ENCODE assay signal across 27 cellular contexts in genomic region chr2:28780496-28780895, GRCh38. TPM values are rescaled to one million over a fixed set of nuclear protein-coding genes. Genes with fewer than 3 reads are reported as not detected.
DNase-seq lines count a peak whose midpoint lies in the region; TF ChIP-seq lines count a peak whose summit lies in the region.
"Had no signal": no experiment of that assay in that cellular context is flagged by ENCODE, and none has a peak within 500 bp of the region (broad histone marks: within the 10 kb centered on the region; RNA-seq: fewer than 3 reads in every experiment).

No MANE protein-coding gene starts in this region.

- H3K9me3 ChIP-seq in esophagus squamous epithelium (no peaks in the 10 kb centered on the region), trophoblast cell (ENCODE audit: insufficient read depth, low read depth, low read length) (no peaks in the 10 kb centered on the region), tibial artery (no peaks in the 10 kb centered on the region)
- H3K9me3 ChIP-seq: left ventricle myocardium inferior, uterus had no signal

- 41 to 49% methylated on average over 2 of the region's 2 CpGs for WGBS in esophagus squamous epithelium, 2 donors
- no CpG with 5 or more reads among the region's 2 CpGs for WGBS in trophoblast cell (ENCODE audit: extremely low coverage, insufficient coverage, insufficient read length)

- H3K9ac ChIP-seq in trophoblast cell (ENCODE audit: low read length) = no peak overlapping the region

- H3K4me2 ChIP-seq in trophoblast cell (ENCODE audit: low read length) = no peak overlapping the region

- no peak overlapping the region for H3K23ac ChIP-seq in trophoblast cell (ENCODE audit: low read length)

- H4K91ac ChIP-seq in trophoblast cell (ENCODE audit: low read depth, low read length) = no peak overlapping the region

- H3K79me2 ChIP-seq in trophoblast cell (ENCODE audit: control insufficient read depth, insufficient read depth, low read length, poor library complexity) = peaks cover 2% of the 10 kb centered on the region

- H3K4me3 ChIP-seq in esophagus squamous epithelium (no peak overlapping the region), trophoblast cell (ENCODE audit: low read depth, low read length) (no peak overlapping the region), tibial artery (no peak overlapping the region)
- H3K4me3 ChIP-seq: dorsolateral prefrontal cortex, K562, left ventricle myocardium inferior, uterus had no signal

- H3K36me3 Mint-ChIP-seq in activated CD4-positive, alpha-beta memory T cell treated with anti-CD3 and anti-CD28 coated beads for 36 hours = peaks cover 28% of the 10 kb centered on the region
- peaks cover 53% of the 10 kb centered on the region for H3K36me3 Mint-ChIP-seq in activated CD4-positive, alpha-beta memory T cell treated with anti-CD3 and anti-CD28 coated beads, Interleukin-2, amount 10 ng/mL, durations not matched to agents 7 days and 5 days (ENCODE audit: low read depth)

- CTCF ChIA-PET in activated CD4-positive, alpha-beta memory T cell treated with anti-CD3 and anti-CD28 coated beads for 36 hours (lab: Charles Lee) = interaction anchor here (0.6 to 1.2 kb wide), 2 partner anchors 17 to 186 kb away, joined by 3 to 5 read pairs; no protein-coding TSS in a partner anchor
- CTCF ChIA-PET in activated CD4-positive, alpha-beta memory T cell treated with anti-CD3 and anti-CD28 coated beads, Interleukin-2, amount 10 ng/mL, durations not matched to agents 7 days and 5 days (lab: Charles Lee) = interaction anchor here (1.0 to 2.7 kb wide), 3 partner anchors 42 to 214 kb away, joined by 3 to 14 read pairs (median 3); no protein-coding TSS in a partner anchor

- H3K27ac Mint-ChIP-seq in activated CD4-positive, alpha-beta memory T cell treated with anti-CD3 and anti-CD28 coated beads for 36 hours = peak overlapping the region; percentile 2
- H3K27ac Mint-ChIP-seq in activated CD4-positive, alpha-beta memory T cell treated with anti-CD3 and anti-CD28 coated beads, Interleukin-2, amount 10 ng/mL, durations not matched to agents 7 days and 5 days = no peak overlapping the region
- H3K27ac Mint-ChIP-seq: activated naive CD8-positive, alpha-beta T cell treated with anti-CD3 and anti-CD28 coated beads, Interleukin-2, amount 10 ng/mL, durations not matched to agents 7 days and 5 days had no signal

- no peak overlapping the region for H2BK120ac ChIP-seq in trophoblast cell (ENCODE audit: insufficient read depth, low read length, poor library complexity)

- no peak for DNase-seq in activated CD4-positive, alpha-beta memory T cell treated with anti-CD3 and anti-CD28 coated beads for 36 hours
- no peak for DNase-seq in activated CD4-positive, alpha-beta memory T cell treated with anti-CD3 and anti-CD28 coated beads, Interleukin-2, amount 10 ng/mL, durations not matched to agents 7 days and 5 days
- peak; percentile 51 for DNase-seq in DMS153 treated with DMSO at 0.1 percent for 48 hours (lab: John Stamatoyannopoulos, UW; ENCODE audit: unreplicated experiment)
- DNase-seq in NCI-H69 (lab: John Stamatoyannopoulos, UW) = peak; percentile 4
- no peak for DNase-seq in esophagus squamous epithelium (lab: John Stamatoyannopoulos, UW)
- DNase-seq in OCI-M1 (lab: John Stamatoyannopoulos, UW) = no peak
- DNase-seq in trophoblast cell = no peak
- DNase-seq in tibial artery = no peak
- DNase-seq: activated CD4-positive, CD25-positive, alpha-beta regulatory T cell; activated CD8-positive, alpha-beta memory T cell treated with anti-CD3 and anti-CD28 coated beads for 24 hours; activated naive CD8-positive, alpha-beta T cell treated with anti-CD3 and anti-CD28 coated beads, Interleukin-2, amount 10 ng/mL, durations not matched to agents 7 days and 5 days; activated T-cell treated with anti-CD3 and anti-CD28 coated beads, Interleukin-2, amount 50 U/mL, for 4 hours; C1 segment of cervical spinal cord; cerebellar nuclear complex; dorsolateral prefrontal cortex; glutamatergic neuron; islet precursor cell; left ventricle myocardium inferior; MM.1S; NCI-H1694 treated with DMSO at 0.1 percent for 48 hours; NCI-H345; NCI-H82; stimulated activated naive CD4-positive, alpha-beta T cell treated with Interleukin-2 at 50 U/mL for 16 hours; T-cell; uterus had no signal

- no peak for TF ChIP-seq POLR2A in esophagus squamous epithelium (IDR thresholded peaks at IDR 0.05)

- no peak overlapping the region for H3K4ac ChIP-seq in trophoblast cell (ENCODE audit: low read depth, low read length)

- H3K27ac ChIP-seq in esophagus squamous epithelium (peak overlapping the region in 3 of 4 donors; percentile 18 to 42 (median 35)), trophoblast cell (ENCODE audit: low read depth, low read length) (no peak overlapping the region), tibial artery (no peak overlapping the region)
- H3K27ac ChIP-seq: left ventricle myocardium inferior, RWPE1, uterus had no signal

- no peaks in the 10 kb centered on the region for H3K27me3 ChIP-seq in esophagus squamous epithelium
- no peaks in the 10 kb centered on the region for H3K27me3 ChIP-seq in trophoblast cell (ENCODE audit: insufficient read depth, low read length)
- no peaks in the 10 kb centered on the region for H3K27me3 ChIP-seq in tibial artery
- H3K27me3 ChIP-seq: dorsolateral prefrontal cortex, uterus had no signal

- POLR2A ChIA-PET in activated CD4-positive, alpha-beta memory T cell treated with anti-CD3 and anti-CD28 coated beads for 36 hours (lab: Charles Lee) = no interaction called here
- POLR2A ChIA-PET in activated CD4-positive, alpha-beta memory T cell treated with anti-CD3 and anti-CD28 coated beads, Interleukin-2, amount 10 ng/mL, durations not matched to agents 7 days and 5 days (lab: Charles Lee) = no interaction called here

- no peaks in the 10 kb centered on the region for H3K27me3 Mint-ChIP-seq in activated CD4-positive, alpha-beta memory T cell treated with anti-CD3 and anti-CD28 coated beads for 36 hours
- H3K27me3 Mint-ChIP-seq in activated CD4-positive, alpha-beta memory T cell treated with anti-CD3 and anti-CD28 coated beads, Interleukin-2, amount 10 ng/mL, durations not matched to agents 7 days and 5 days = no peaks in the 10 kb centered on the region
- H3K27me3 Mint-ChIP-seq: activated naive CD8-positive, alpha-beta T cell treated with anti-CD3 and anti-CD28 coated beads, Interleukin-2, amount 10 ng/mL, durations not matched to agents 7 days and 5 days; T-cell had no signal

- no peaks in the 10 kb centered on the region for H3K79me1 ChIP-seq in trophoblast cell (ENCODE audit: low read length)

- no peak overlapping the region for H3K18ac ChIP-seq in trophoblast cell (ENCODE audit: low read length)

- no peak overlapping the region for H2AK5ac ChIP-seq in trophoblast cell (ENCODE audit: low read length)

- H3K4me1 ChIP-seq in esophagus squamous epithelium = peaks cover 0 to 31% (median 0%) of the 10 kb centered on the region in 3 donors
- H3K4me1 ChIP-seq in trophoblast cell (ENCODE audit: control insufficient read depth in 1 of 2, insufficient read depth in 2 of 2, low read length in 2 of 2) = no peaks in the 10 kb centered on the region
- peaks cover 0 to 67% (median 24%) of the 10 kb centered on the region in 4 donors for H3K4me1 ChIP-seq in tibial artery

- H4K8ac ChIP-seq in trophoblast cell (ENCODE audit: low read depth, low read length) = no peak overlapping the region

- no peak overlapping the region for H2AFZ ChIP-seq in trophoblast cell (ENCODE audit: insufficient read depth, low read length, poor library complexity)

- H3K9me3 Mint-ChIP-seq in activated CD4-positive, alpha-beta memory T cell treated with anti-CD3 and anti-CD28 coated beads for 36 hours = no peaks in the 10 kb centered on the region
- H3K9me3 Mint-ChIP-seq in activated CD4-positive, alpha-beta memory T cell treated with anti-CD3 and anti-CD28 coated beads, Interleukin-2, amount 10 ng/mL, durations not matched to agents 7 days and 5 days = no peaks in the 10 kb centered on the region
- H3K9me3 Mint-ChIP-seq: activated naive CD8-positive, alpha-beta T cell treated with anti-CD3 and anti-CD28 coated beads, Interleukin-2, amount 10 ng/mL, durations not matched to agents 7 days and 5 days; activated T-cell treated with anti-CD3 and anti-CD28 coated beads, Interleukin-2, amount 50 U/mL, for 4 hours; T-cell had no signal

- intact Hi-C loops in activated CD4-positive, alpha-beta memory T cell treated with anti-CD3 and anti-CD28 coated beads for 36 hours (cut with micrococcal nuclease) = no loop called here
- intact Hi-C loops in esophagus squamous epithelium (cut with DNase I) (no loop called here), tibial artery (cut with DNase I; ENCODE audit: low total_unique reads) (no loop called here)

- no peak overlapping the region for H2BK5ac ChIP-seq in trophoblast cell (ENCODE audit: low read depth, low read length, poor library complexity)

- no peak overlapping the region for H3K14ac ChIP-seq in trophoblast cell (ENCODE audit: low read length)

- no peak overlapping the region for H2BK12ac ChIP-seq in trophoblast cell (ENCODE audit: low read length)

- H4K12ac ChIP-seq in trophoblast cell (ENCODE audit: low read depth, low read length) = no peak overlapping the region

- H3K36me3 ChIP-seq in esophagus squamous epithelium (peaks cover 17 to 91% (median 20%) of the 10 kb centered on the region in 3 donors), trophoblast cell (ENCODE audit: control insufficient read depth in 1 of 2, insufficient read depth in 2 of 2, low read length in 2 of 2) (peaks cover 25 to 29% of the 10 kb centered on the region in 2 experiments), tibial artery (peaks cover 80 to 88% (median 85%) of the 10 kb centered on the region in 3 donors)
- H3K36me3 ChIP-seq: uterus had no signal

- TF ChIP-seq CTCF in esophagus squamous epithelium (IDR thresholded peaks at IDR 0.05) (no peak), tibial artery (IDR thresholded peaks at IDR 0.05) (no peak)

- no peak overlapping the region for H3K4me3 Mint-ChIP-seq in activated CD4-positive, alpha-beta memory T cell treated with anti-CD3 and anti-CD28 coated beads for 36 hours
- H3K4me3 Mint-ChIP-seq in activated CD4-positive, alpha-beta memory T cell treated with anti-CD3 and anti-CD28 coated beads, Interleukin-2, amount 10 ng/mL, durations not matched to agents 7 days and 5 days = no peak overlapping the region
- H3K4me3 Mint-ChIP-seq: activated naive CD8-positive, alpha-beta T cell treated with anti-CD3 and anti-CD28 coated beads, Interleukin-2, amount 10 ng/mL, durations not matched to agents 7 days and 5 days; activated T-cell treated with anti-CD3 and anti-CD28 coated beads, Interleukin-2, amount 50 U/mL, for 4 hours; T-cell had no signal

- H3K4me1 Mint-ChIP-seq in activated CD4-positive, alpha-beta memory T cell treated with anti-CD3 and anti-CD28 coated beads for 36 hours (ENCODE audit: low read depth) = peaks cover 27% of the 10 kb centered on the region
- peaks cover 14% of the 10 kb centered on the region for H3K4me1 Mint-ChIP-seq in activated CD4-positive, alpha-beta memory T cell treated with anti-CD3 and anti-CD28 coated beads, Interleukin-2, amount 10 ng/mL, durations not matched to agents 7 days and 5 days

RNA-seq across cellular contexts. Expression of gene PPP1CB, which starts 28.9 kb away (rescaled TPM):
- 100 to 1,000 TPM; 238 to 256 TPM for total RNA-seq in activated CD4-positive, alpha-beta memory T cell treated with anti-CD3 and anti-CD28 coated beads for 36 hours
- total RNA-seq in activated CD4-positive, alpha-beta memory T cell treated with anti-CD3 and anti-CD28 coated beads, Interleukin-2, amount 10 ng/mL, durations not matched to agents 7 days and 5 days = 100 to 1,000 TPM; 211 to 213 TPM
- 100 to 1,000 TPM; 141 to 315 (median 195) TPM for total RNA-seq in esophagus squamous epithelium
- polyA plus RNA-seq in trophoblast cell (2013) = 286 and 295 TPM in 2 replicates

RNA-seq across cellular contexts. Expression of gene SPDYA, which starts 30.1 kb away (rescaled TPM):
- 1 to 10 TPM in 1 of 2 experiments, under 1 TPM in 1; 0.92 to 1.1 TPM for total RNA-seq in activated CD4-positive, alpha-beta memory T cell treated with anti-CD3 and anti-CD28 coated beads for 36 hours
- total RNA-seq in activated CD4-positive, alpha-beta memory T cell treated with anti-CD3 and anti-CD28 coated beads, Interleukin-2, amount 10 ng/mL, durations not matched to agents 7 days and 5 days = 1 to 10 TPM in 1 of 2 experiments, under 1 TPM in 1; 0.93 to 1.2 TPM
- 1 to 10 TPM in 2 of 4 donors, under 1 TPM in 1, not detected in 1; 0.97 to 1.7 (median 1.4) TPM for total RNA-seq in esophagus squamous epithelium
- 4.4 and 4.5 TPM in 2 replicates for polyA plus RNA-seq in trophoblast cell (2013)

Comparison
In these comparisons a context has a peak if more than half of its experiments do, and no peak if none do; other contexts are left out.
1. DNase-seq: peak in DMS153 treated with DMSO at 0.1 percent for 48 hours (single experiment) and NCI-H69 (single experiment); none in activated CD4-positive, alpha-beta memory T cell treated with anti-CD3 and anti-CD28 coated beads for 36 hours (single experiment), activated CD4-positive, alpha-beta memory T cell treated with anti-CD3 and anti-CD28 coated beads, Interleukin-2, amount 10 ng/mL, durations not matched to agents 7 days and 5 days (single experiment), esophagus squamous epithelium (single experiment), OCI-M1 (single experiment), trophoblast cell (0 of 2) and tibial artery (0 of 2).
2. H3K27ac ChIP-seq: peak in esophagus squamous epithelium (3 of 4); none in trophoblast cell (single experiment) and tibial artery (0 of 2).